Comparison of ENCODE assay signal across 10 cellular contexts in genomic region chr11:1888811-1889526, GRCh38. TPM values are rescaled to one million over a fixed set of nuclear protein-coding genes. Genes with fewer than 3 reads are reported as not detected.
DNase-seq lines count a peak whose midpoint lies in the region; ATAC-seq and TF ChIP-seq lines count a peak whose summit lies in the region.
"Had no signal": no experiment of that assay in that cellular context is flagged by ENCODE, and none has a peak within 500 bp of the region (broad histone marks: within the 10 kb centered on the region; RNA-seq: fewer than 3 reads in every experiment).

No MANE protein-coding gene starts in this region.

- H3K27me3 ChIP-seq in adrenal gland (no peaks in the 10 kb centered on the region), spleen (replicated peaks in 1 of 7) (peaks cover 0 to 8% (median 0%) of the 10 kb centered on the region in 7 donors)
- H3K27me3 ChIP-seq: thyroid gland had no signal

- DNase-seq in Right ventricle myocardium superior (peak; percentile 62), cardiac septum (ENCODE audit: low spot score) (no peak), adrenal gland (peak; percentile 34 to 54 (median 38)), spleen (peak; percentile 93), ACHN (no peak), DMS 273 (lab: John Stamatoyannopoulos, UW; ENCODE audit: unreplicated experiment) (no peak), NCI-H526 treated with DMSO at 0.1 percent for 48 hours (lab: John Stamatoyannopoulos, UW) (no peak)
- DNase-seq: amniotic stem cell, thyroid gland had no signal

- H3K36me3 ChIP-seq in adrenal gland (replicated peaks in 1 of 2), result peaks cover 0 to 49% of the 10 kb centered on the region in 2 donors
- H3K36me3 ChIP-seq in spleen, result peaks cover 0 to 77% (median 54%) of the 10 kb centered on the region in 6 donors
- H3K36me3 ChIP-seq: thyroid gland had no signal

- H3K27ac ChIP-seq in adrenal gland (peak overlapping the region in 1 of 5 donors; percentile 62), spleen (peak overlapping the region in 7 of 8 donors; percentile 1 to 79 (median 71))
- H3K27ac ChIP-seq: thyroid gland had no signal

- no peak overlapping the region for H3K4me3 ChIP-seq in adrenal gland
- peak overlapping the region in 2 of 8 donors; percentile 13 to 38 for H3K4me3 ChIP-seq in spleen
- H3K4me3 ChIP-seq: thyroid gland had no signal

- in situ Hi-C loops in ACHN (cut with HindIII; ENCODE audit: low pct_ligation_motif_present, low pct_unique_long_range_greater_than_20kb, low sequenced_read_pairs), result no loop called here

- WGBS in adrenal gland, 4 donors, result 48 to 76% (median 57%) methylated on average over 11 to 26 of the region's 26 CpGs
- WGBS in spleen, 5 donors, result 26 to 58% (median 38%) methylated on average over 10 to 26 of the region's 26 CpGs

- TF ChIP-seq CTCF in adrenal gland (IDR thresholded peaks at IDR 0.05), result no peak
- peak in 1 of 11 experiments; percentile 13 for TF ChIP-seq CTCF in spleen (IDR thresholded peaks at IDR 0.05 in 8 of 11, conservative IDR thresholded peaks at IDR 0.05 in 3 of 11)

- intact Hi-C loops in Right ventricle myocardium superior (cut with DNase I), result loop anchor here (10.0 kb wide), 1 partner anchor 256 kb away; no protein-coding TSS in a partner anchor
- intact Hi-C loops in cardiac septum (cut with DNase I), result no loop called here
- intact Hi-C loops in adrenal gland (cut with DNase I), result no loop called here
- intact Hi-C loops in spleen (cut with DNase I; ENCODE audit: low total_unique reads), result no loop called here

- ATAC-seq in Right ventricle myocardium superior (ENCODE audit: poor library complexity) (peak; percentile 20), GM19467 (IDR thresholded peaks at IDR 0.05; ENCODE audit: unreplicated experiment) (no peak)

- H3K4me1 ChIP-seq in adrenal gland (replicated peaks in 1 of 2) (no peaks in the 10 kb centered on the region), spleen (peaks cover 5 to 56% (median 42%) of the 10 kb centered on the region in 6 donors)
- H3K4me1 ChIP-seq: thyroid gland had no signal

- no peaks in the 10 kb centered on the region for H3K9me3 ChIP-seq in adrenal gland (replicated peaks in 1 of 3)
- no peaks in the 10 kb centered on the region for H3K9me3 ChIP-seq in spleen
- H3K9me3 ChIP-seq: thyroid gland had no signal

- no peak for TF ChIP-seq POLR2A in adrenal gland (IDR thresholded peaks at IDR 0.05)
- no peak for TF ChIP-seq POLR2A in spleen (IDR thresholded peaks at IDR 0.05)

RNA-seq across cellular contexts. Expression of gene PRR33, which starts 2.7 kb away (rescaled TPM):
- total RNA-seq in Right ventricle myocardium superior (5.8 TPM), cardiac septum (0.75 TPM), adrenal gland (under 1 TPM in 4 of 8 donors, not detected in 4; 0.07 to 0.30 (median 0.15) TPM), spleen (not detected)
- polyA plus RNA-seq in adrenal gland (1 to 10 TPM in 2 of 3 donors, not detected in 1; 1.1 to 2.3 TPM), spleen (under 1 TPM; 0.03 to 0.64 (median 0.20) TPM)
- total RNA-seq: thyroid gland had no signal

RNA-seq across cellular contexts. Expression of gene TNNT3, which starts 30.5 kb away (rescaled TPM):
- 35.7 TPM for total RNA-seq in Right ventricle myocardium superior
- total RNA-seq in cardiac septum, result 41.5 TPM
- total RNA-seq in adrenal gland, result 1 to 10 TPM in 4 of 8 donors, under 1 TPM in 3, not detected in 1; 0.81 to 8.7 (median 3.4) TPM
- polyA plus RNA-seq in adrenal gland, result 10 to 100 TPM in 1 of 3 donors, 1 to 10 TPM in 2; 1.0 to 10.6 (median 5.8) TPM
- total RNA-seq in spleen, result 1 to 10 TPM in 5 of 7 donors, under 1 TPM in 1, not detected in 1; 0.97 to 4.9 (median 1.9) TPM
- polyA plus RNA-seq in spleen, result 1 to 10 TPM in 2 of 3 donors, under 1 TPM in 1; 0.64 to 4.4 (median 3.5) TPM

RNA-seq across cellular contexts. Expression of gene LSP1, which starts 36.1 kb away (rescaled TPM):
- 23.0 TPM for total RNA-seq in Right ventricle myocardium superior
- total RNA-seq in cardiac septum, result 35.1 TPM
- total RNA-seq in adrenal gland, result 100 to 1,000 TPM; 158 to 323 (median 250) TPM
- polyA plus RNA-seq in adrenal gland, result 1,000 to 10,000 TPM in 1 of 3 donors, 100 to 1,000 TPM in 2; 319 to 1,341 (median 324) TPM
- total RNA-seq in spleen, result 100 to 1,000 TPM; 227 to 422 (median 358) TPM
- 100 to 1,000 TPM; 136 to 350 (median 148) TPM for polyA plus RNA-seq in spleen

RNA-seq across cellular contexts. Expression of gene TNNI2, which starts 50.2 kb away (rescaled TPM):
- total RNA-seq in Right ventricle myocardium superior, result not detected
- total RNA-seq in cardiac septum, result 0.78 TPM
- total RNA-seq in adrenal gland, result 1 to 10 TPM in 3 of 8 donors, under 1 TPM in 2, not detected in 3; 0.55 to 4.2 (median 1.4) TPM
- polyA plus RNA-seq in adrenal gland, result 10 to 100 TPM in 2 of 3 donors, 1 to 10 TPM in 1; 1.9 to 21.8 (median 12.0) TPM
- 1 to 10 TPM; 2.3 to 8.6 (median 5.2) TPM for total RNA-seq in spleen
- 10 to 100 TPM in 2 of 3 donors, 1 to 10 TPM in 1; 7.3 to 21.8 (median 13.0) TPM for polyA plus RNA-seq in spleen
- total RNA-seq: thyroid gland had no signal

RNA-seq across cellular contexts. Expression of gene SYT8, which starts 54.2 kb away (rescaled TPM):
- total RNA-seq in Right ventricle myocardium superior, result not detected
- not detected for total RNA-seq in cardiac septum
- 1 to 10 TPM in 1 of 8 donors, under 1 TPM in 1, not detected in 6; 0.61 to 1.2 TPM for total RNA-seq in adrenal gland
- 1 to 10 TPM in 1 of 3 donors, under 1 TPM in 1, not detected in 1; 0.91 to 3.1 TPM for polyA plus RNA-seq in adrenal gland
- total RNA-seq in spleen, result not detected
- under 1 TPM in 1 of 3 donors, not detected in 2; 0.83 TPM for polyA plus RNA-seq in spleen
- total RNA-seq: thyroid gland had no signal

Comparison
In these comparisons a context has a peak if more than half of its experiments do, and no peak if none do; other contexts are left out.
1. DNase-seq: peak in Right ventricle myocardium superior (single experiment), adrenal gland (7 of 7) and spleen (single experiment); none in cardiac septum (single experiment), ACHN (single experiment), DMS 273 (single experiment) and NCI-H526 treated with DMSO at 0.1 percent for 48 hours (single experiment).